1 cellular context compared by ENCODE assay signal in genomic region chr7:47669178-47669878, GRCh38.
TF ChIP-seq lines count a peak whose summit lies in the region.

No MANE protein-coding gene starts in this region.

TF ChIP-seq in HepG2, 621 proteins besides CTCF, POLR2A, EP300 and RAD21 (continued from another document):
- TF ChIP-seq, protein P1, sequence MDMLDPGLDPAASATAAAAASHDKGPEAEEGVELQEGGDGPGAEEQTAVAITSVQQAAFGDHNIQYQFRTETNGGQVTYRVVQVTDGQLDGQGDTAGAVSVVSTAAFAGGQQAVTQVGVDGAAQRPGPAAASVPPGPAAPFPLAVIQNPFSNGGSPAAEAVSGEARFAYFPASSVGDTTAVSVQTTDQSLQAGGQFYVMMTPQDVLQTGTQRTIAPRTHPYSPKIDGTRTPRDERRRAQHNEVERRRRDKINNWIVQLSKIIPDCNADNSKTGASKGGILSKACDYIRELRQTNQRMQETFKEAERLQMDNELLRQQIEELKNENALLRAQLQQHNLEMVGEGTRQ (IDR thresholded peaks at IDR 0.05; ENCODE audit: low read depth, low read length): no peak
- TF ChIP-seq, protein P1 (CRISPR knock-in tag; IDR thresholded peaks at IDR 0.05; ENCODE audit: borderline replicate concordance): no peak
- TF ChIP-seq JDP2 (CRISPR knock-in tag; IDR thresholded peaks at IDR 0.05; ENCODE audit: borderline replicate concordance): no peak
- TF ChIP-seq ZNF367 (CRISPR knock-in tag; IDR thresholded peaks at IDR 0.05; ENCODE audit: borderline replicate concordance): no peak
- TF ChIP-seq ZNF263 (CRISPR knock-in tag; IDR thresholded peaks at IDR 0.05): 0 out of 2 replicates have a peak, but pooled peaks have one; percentile 12
- peak; percentile 80 for TF ChIP-seq FOSL2 (CRISPR knock-in tag; IDR thresholded peaks at IDR 0.05)
- TF ChIP-seq, protein P2, sequence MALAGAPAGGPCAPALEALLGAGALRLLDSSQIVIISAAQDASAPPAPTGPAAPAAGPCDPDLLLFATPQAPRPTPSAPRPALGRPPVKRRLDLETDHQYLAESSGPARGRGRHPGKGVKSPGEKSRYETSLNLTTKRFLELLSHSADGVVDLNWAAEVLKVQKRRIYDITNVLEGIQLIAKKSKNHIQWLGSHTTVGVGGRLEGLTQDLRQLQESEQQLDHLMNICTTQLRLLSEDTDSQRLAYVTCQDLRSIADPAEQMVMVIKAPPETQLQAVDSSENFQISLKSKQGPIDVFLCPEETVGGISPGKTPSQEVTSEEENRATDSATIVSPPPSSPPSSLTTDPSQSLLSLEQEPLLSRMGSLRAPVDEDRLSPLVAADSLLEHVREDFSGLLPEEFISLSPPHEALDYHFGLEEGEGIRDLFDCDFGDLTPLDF (CRISPR knock-in tag; IDR thresholded peaks at IDR 0.05): no peak
TF ChIP-seq in HepG2: peak in this region for 4.
